ENCODE assay signal across 8 cellular contexts in the genomic region with DNA sequence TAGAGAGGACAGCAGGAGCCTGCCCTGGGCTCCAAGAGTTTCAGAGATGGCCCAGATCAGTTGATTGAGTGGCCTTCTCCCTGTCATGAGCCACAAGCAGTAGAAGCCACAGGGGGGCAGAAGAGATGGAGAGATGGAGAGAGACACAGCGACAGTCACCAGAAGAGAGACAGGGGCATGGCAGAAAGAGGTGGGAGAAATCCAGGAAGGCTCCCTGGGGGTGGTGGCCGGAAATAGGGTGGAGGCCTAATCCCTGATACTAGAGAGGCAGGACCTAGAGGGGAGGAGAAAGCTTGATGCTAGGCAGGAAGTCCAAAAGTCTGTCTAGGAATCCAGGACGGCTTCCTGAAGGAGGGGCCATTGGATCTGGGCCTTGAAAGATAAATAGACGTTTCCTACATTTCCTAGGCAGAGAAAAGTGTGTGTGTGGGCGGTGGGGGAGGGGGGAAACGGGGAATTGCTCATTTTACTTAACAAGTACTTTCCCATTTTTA. TPM values are rescaled to one million over a fixed set of nuclear protein-coding genes. Genes with fewer than 3 reads are reported as not detected.
DNase-seq lines count a peak whose midpoint lies in the region; ATAC-seq and TF ChIP-seq lines count a peak whose summit lies in the region.

No MANE protein-coding gene starts in this region.

- peaks cover 43 to 76% (median 61%) of the 10 kb centered on the region in 10 experiments for H3K4me1 ChIP-seq in BLaER1 treated with 17β-estradiol and CSF1 and Interleukin-3, amounts not matched to agents 10 nM and 100 nM
- peaks cover 3 to 17% of the 10 kb centered on the region in 2 donors for H3K4me1 ChIP-seq in esophagus (ENCODE audit: control insufficient read depth in 2 of 2, insufficient read depth in 2 of 2, low read length in 1 of 2)

- 29 to 30% methylated on average over 6 of the region's 6 CpGs for WGBS in esophagus, 2 donors

- TF ChIP-seq CTCF in WTC11 (IDR thresholded peaks at IDR 0.05) = no peak

- no peak overlapping the region for H3K4me3 Mint-ChIP-seq in WTC11

- H3K36me3 Mint-ChIP-seq in WTC11 = no peaks in the 10 kb centered on the region

- H3K4me3 ChIP-seq in BLaER1 treated with 17β-estradiol and CSF1 and Interleukin-3, amounts not matched to agents 10 nM and 100 nM = no peak overlapping the region
- H3K4me3 ChIP-seq in esophagus (ENCODE audit: low read depth in 1 of 2, low read length in 2 of 2) = peak overlapping the region in 1 of 2 donors; percentile 89

- POLR2A ChIA-PET in WTC11 (lab: Charles Lee) = interaction anchor here (2.6 kb wide), 1 partner anchor 9 kb away, joined by 14 read pairs; the partner anchor contains the start of gene TPM4

- no peaks in the 10 kb centered on the region for H4K20me1 ChIP-seq in BLaER1 treated with 17β-estradiol and CSF1 and Interleukin-3, amounts not matched to agents 10 nM and 100 nM

- peak overlapping the region in 9 of 11 experiments; percentile 29 to 78 (median 58); a peak in 15 of 22 replicates for H3K27ac ChIP-seq in BLaER1 treated with 17β-estradiol and CSF1 and Interleukin-3, amounts not matched to agents 10 nM and 100 nM
- peak overlapping the region; percentile 92 to 96 for H3K27ac ChIP-seq in esophagus (ENCODE audit: low read depth in 2 of 2, low read length in 1 of 2)

- peaks cover 4% of the 10 kb centered on the region; the same call in 1 of the 2 replicates for H3K27me3 Mint-ChIP-seq in WTC11 (ENCODE audit: low read depth)

- peak overlapping the region; percentile 90; the same call in 1 of the 2 replicates for H3K27ac Mint-ChIP-seq in WTC11

- peaks cover 16% of the 10 kb centered on the region for H3K4me1 Mint-ChIP-seq in WTC11

- H3K36me3 ChIP-seq in BLaER1 treated with 17β-estradiol and CSF1 and Interleukin-3, amounts not matched to agents 10 nM and 100 nM = no peaks in the 10 kb centered on the region
- H3K36me3 ChIP-seq in esophagus (ENCODE audit: control insufficient read depth in 2 of 2, insufficient read depth in 2 of 2, low read length in 1 of 2) = peaks cover 0 to 1% of the 10 kb centered on the region in 2 donors

- H3K4me2 ChIP-seq in BLaER1 treated with 17β-estradiol and CSF1 and Interleukin-3, amounts not matched to agents 10 nM and 100 nM = peak overlapping the region in 9 of 11 experiments; percentile 9 to 68 (median 51); a peak in 13 of 22 replicates

- CTCF ChIA-PET in WTC11 (lab: Charles Lee) = interaction anchor here (1.1 to 1.4 kb wide), 3 partner anchors 10 to 119 kb away, joined by 3 to 5 read pairs (median 4); partner anchors contain the start of genes FAM32A and TPM4

- DNase-seq in HUDEP-2 (lab: John Stamatoyannopoulos, UW; ENCODE audit: unreplicated experiment in 76 of 76) = peak in 72 of 76 experiments; percentile 23 to 93 (median 80)
- DNase-seq in WTC11 (ENCODE audit: low spot score) = no peak
- peak; percentile 39 for DNase-seq in pons (ENCODE audit: low spot score)
- no peak for DNase-seq in T-helper 9 cell

- no peak for ATAC-seq in WTC11
- no peak for ATAC-seq in GM19035 (IDR thresholded peaks at IDR 0.05; ENCODE audit: unreplicated experiment)
- ATAC-seq in GM18517 (IDR thresholded peaks at IDR 0.05; ENCODE audit: unreplicated experiment) = no peak

- H3K9me3 Mint-ChIP-seq in WTC11 = 0 out of 2 replicates have a peak, but pooled peaks cover 3% of the 10 kb centered on the region

- H3K27me3 ChIP-seq in BLaER1 treated with 17β-estradiol and CSF1 and Interleukin-3, amounts not matched to agents 10 nM and 100 nM = no peaks in the 10 kb centered on the region
- no peaks in the 10 kb centered on the region for H3K27me3 ChIP-seq in esophagus (ENCODE audit: control insufficient read depth in 1 of 2, insufficient read depth in 2 of 2, low read length in 2 of 2)

- peak overlapping the region in 7 of 11 experiments; percentile 8 to 60 (median 32); a peak in 8 of 22 replicates for H3K9ac ChIP-seq in BLaER1 treated with 17β-estradiol and CSF1 and Interleukin-3, amounts not matched to agents 10 nM and 100 nM

- 0 out of 22 replicates have a peak, but pooled peaks cover 0 to 4% (median 0%) of the 10 kb centered on the region in 11 experiments for H3K9me3 ChIP-seq in BLaER1 treated with 17β-estradiol and CSF1 and Interleukin-3, amounts not matched to agents 10 nM and 100 nM (replicated peaks in 1 of 11)
- H3K9me3 ChIP-seq in esophagus (ENCODE audit: control insufficient read depth in 2 of 2, insufficient read depth in 1 of 2, low read depth in 1 of 2, low read length in 1 of 2) = no peaks in the 10 kb centered on the region

TF ChIP-seq in WTC11, 78 proteins besides CTCF, POLR2A, EP300 and RAD21:
- TF ChIP-seq RORB (CRISPR knock-in tag; IDR thresholded peaks at IDR 0.05) = no peak
- no peak for TF ChIP-seq ATF3 (CRISPR knock-in tag; conservative IDR thresholded peaks at IDR 0.05)
- no peak for TF ChIP-seq ZNF219 (CRISPR knock-in tag; IDR thresholded peaks at IDR 0.05; ENCODE audit: borderline replicate concordance)
TF ChIP-seq in WTC11: peak in this region for 0.

RNA-seq across cellular contexts. Expression of gene TPM4, which starts 9.6 kb away (rescaled TPM):
- 302 to 327 TPM (median 323 TPM) in 3 replicates for total RNA-seq in WTC11 (2021)
- polyA plus RNA-seq in esophagus = 100 to 1,000 TPM; 350 to 439 TPM

RNA-seq across cellular contexts. Expression of gene RAB8A, which starts 45.0 kb away (rescaled TPM):
- total RNA-seq in WTC11 (2021) = 68.4 to 81.8 TPM (median 74.0 TPM) in 3 replicates
- polyA plus RNA-seq in esophagus = 10 to 100 TPM; 24.9 to 34.1 TPM

Comparison
In these comparisons a context has a peak if more than half of its experiments do, and no peak if none do; other contexts are left out.
1. DNase-seq: peak in HUDEP-2 (72 of 76) and pons (single experiment); none in WTC11 (single experiment) and T-helper 9 cell (single experiment).